ENCODE assay signal across 25 cellular contexts in genomic region chr3:131849640-131850039, GRCh38.
"Had no signal": no experiment of that assay in that cellular context is flagged by ENCODE, and none has a peak within 500 bp of the region (broad histone marks: within the 10 kb centered on the region; RNA-seq: fewer than 3 reads in every experiment).

No MANE protein-coding gene starts in this region.

- H3K4me3 ChIP-seq: coronary artery, dorsolateral prefrontal cortex, gastrocnemius medialis, ovary, prostate gland, tibial nerve had no signal

- H3K36me3 ChIP-seq: brain microvascular endothelial cell, gastrocnemius medialis, ovary, prostate gland, tibial nerve had no signal

- ATAC-seq: activated CD4-positive, alpha-beta T cell treated with anti-CD3 and anti-CD28 coated beads for 36 hours; gastrocnemius medialis; left cardiac atrium; left ventricle myocardium superior; naive thymus-derived CD4-positive, alpha-beta T cell; sciatic nerve; stimulated activated effector memory CD8-positive, alpha-beta T cell treated with anti-CD3 and anti-CD28 coated beads, Interleukin-12 subunit alpha, Interleukin-12 subunit beta, amount 100 ng/mL, for 72 hours; stimulated activated naive CD8-positive, alpha-beta T cell treated with anti-CD3 and anti-CD28 coated beads, Interleukin-15, amount 100 ng/mL, for 72 hours had no signal

- H3K27ac ChIP-seq: brain microvascular endothelial cell, coronary artery, gastrocnemius medialis, ovary, prostate gland, tibial nerve had no signal

- H3K9me3 ChIP-seq: gastrocnemius medialis, ovary, prostate gland, tibial nerve had no signal

- DNase-seq: activated CD4-positive, alpha-beta T cell treated with anti-CD3 and anti-CD28 coated beads for 36 hours; activated CD4-positive, alpha-beta T cell treated with anti-CD3 and anti-CD28 coated beads, Interleukin-2, amount 50 U/mL, for 48 hours; activated CD4-positive, CD25-positive, alpha-beta regulatory T cell; activated CD8-positive, alpha-beta memory T cell treated with anti-CD3 and anti-CD28 coated beads for 24 hours; activated effector memory CD4-positive, alpha-beta T cell treated with Interleukin-2 at 50 U/mL for 16 hours; activated naive CD4-positive, alpha-beta T cell treated with Interleukin-2 at 50 U/mL for 16 hours; brain microvascular endothelial cell; effector memory CD4-positive, alpha-beta T cell; gastrocnemius medialis; hippocampal formation; left cardiac atrium; left ventricle myocardium superior; naive thymus-derived CD4-positive, alpha-beta T cell; ovary; retina; small intestine; stimulated activated CD4-positive, alpha-beta T cell treated with anti-CD3 and anti-CD28 coated beads, Interleukin-4, amount 100 ng/mL, for 24 hours; stimulated activated naive CD8-positive, alpha-beta T cell treated with anti-CD3 and anti-CD28 coated beads, Interleukin-15, amount 100 ng/mL, for 72 hours; T-helper 1 cell had no signal

- H3K4me1 ChIP-seq: gastrocnemius medialis, prostate gland, tibial nerve had no signal

- H3K27me3 ChIP-seq: brain microvascular endothelial cell, dorsolateral prefrontal cortex, gastrocnemius medialis, ovary, tibial nerve had no signal
